Comparison of ENCODE assay signal across 1 cellular context in the genomic region with DNA sequence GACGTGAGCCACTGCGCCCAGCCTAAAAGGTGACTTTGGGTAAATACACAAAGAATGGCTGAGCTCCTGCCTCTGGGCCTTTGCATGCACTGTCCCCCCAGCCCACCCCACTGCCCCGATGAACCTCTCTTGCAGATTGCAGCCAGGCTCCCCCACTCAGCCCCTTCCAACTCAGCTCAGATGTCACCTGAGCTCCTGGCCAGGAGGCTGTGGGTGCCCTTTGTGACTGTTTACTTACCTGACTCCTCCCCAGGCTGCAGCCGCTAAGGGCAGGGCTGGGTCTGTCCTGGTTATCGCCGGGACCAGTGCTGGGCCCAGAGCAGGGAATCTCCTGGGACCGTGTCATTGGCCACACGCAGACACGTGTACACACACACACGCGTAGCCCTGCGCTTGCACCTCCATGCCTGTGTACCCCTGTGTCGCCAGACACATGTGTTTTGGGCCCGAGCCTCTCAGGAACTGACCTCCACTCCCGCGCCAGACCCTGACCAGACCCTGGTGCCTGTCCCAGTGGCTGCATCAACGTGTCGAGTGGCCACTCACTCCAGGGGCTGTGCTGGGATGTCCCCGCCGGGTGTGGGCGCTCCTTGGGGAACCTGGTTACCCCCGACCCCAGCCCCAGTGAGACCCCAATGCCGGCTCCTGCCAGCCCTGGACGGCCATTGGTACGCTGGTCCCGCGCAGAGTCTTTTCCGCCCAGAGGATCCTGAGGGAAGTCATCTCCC.
TF ChIP-seq lines count a peak whose summit lies in the region.

No MANE protein-coding gene starts in this region.

TF ChIP-seq in WTC11, 78 proteins besides CTCF, POLR2A, EP300 and RAD21 (continued from another document):
- TF ChIP-seq, protein P1, sequence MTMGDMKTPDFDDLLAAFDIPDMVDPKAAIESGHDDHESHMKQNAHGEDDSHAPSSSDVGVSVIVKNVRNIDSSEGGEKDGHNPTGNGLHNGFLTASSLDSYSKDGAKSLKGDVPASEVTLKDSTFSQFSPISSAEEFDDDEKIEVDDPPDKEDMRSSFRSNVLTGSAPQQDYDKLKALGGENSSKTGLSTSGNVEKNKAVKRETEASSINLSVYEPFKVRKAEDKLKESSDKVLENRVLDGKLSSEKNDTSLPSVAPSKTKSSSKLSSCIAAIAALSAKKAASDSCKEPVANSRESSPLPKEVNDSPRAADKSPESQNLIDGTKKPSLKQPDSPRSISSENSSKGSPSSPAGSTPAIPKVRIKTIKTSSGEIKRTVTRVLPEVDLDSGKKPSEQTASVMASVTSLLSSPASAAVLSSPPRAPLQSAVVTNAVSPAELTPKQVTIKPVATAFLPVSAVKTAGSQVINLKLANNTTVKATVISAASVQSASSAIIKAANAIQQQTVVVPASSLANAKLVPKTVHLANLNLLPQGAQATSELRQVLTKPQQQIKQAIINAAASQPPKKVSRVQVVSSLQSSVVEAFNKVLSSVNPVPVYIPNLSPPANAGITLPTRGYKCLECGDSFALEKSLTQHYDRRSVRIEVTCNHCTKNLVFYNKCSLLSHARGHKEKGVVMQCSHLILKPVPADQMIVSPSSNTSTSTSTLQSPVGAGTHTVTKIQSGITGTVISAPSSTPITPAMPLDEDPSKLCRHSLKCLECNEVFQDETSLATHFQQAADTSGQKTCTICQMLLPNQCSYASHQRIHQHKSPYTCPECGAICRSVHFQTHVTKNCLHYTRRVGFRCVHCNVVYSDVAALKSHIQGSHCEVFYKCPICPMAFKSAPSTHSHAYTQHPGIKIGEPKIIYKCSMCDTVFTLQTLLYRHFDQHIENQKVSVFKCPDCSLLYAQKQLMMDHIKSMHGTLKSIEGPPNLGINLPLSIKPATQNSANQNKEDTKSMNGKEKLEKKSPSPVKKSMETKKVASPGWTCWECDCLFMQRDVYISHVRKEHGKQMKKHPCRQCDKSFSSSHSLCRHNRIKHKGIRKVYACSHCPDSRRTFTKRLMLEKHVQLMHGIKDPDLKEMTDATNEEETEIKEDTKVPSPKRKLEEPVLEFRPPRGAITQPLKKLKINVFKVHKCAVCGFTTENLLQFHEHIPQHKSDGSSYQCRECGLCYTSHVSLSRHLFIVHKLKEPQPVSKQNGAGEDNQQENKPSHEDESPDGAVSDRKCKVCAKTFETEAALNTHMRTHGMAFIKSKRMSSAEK (CRISPR knock-in tag; IDR thresholded peaks at IDR 0.05; ENCODE audit: borderline replicate concordance) = no peak
- TF ChIP-seq, protein P2, sequence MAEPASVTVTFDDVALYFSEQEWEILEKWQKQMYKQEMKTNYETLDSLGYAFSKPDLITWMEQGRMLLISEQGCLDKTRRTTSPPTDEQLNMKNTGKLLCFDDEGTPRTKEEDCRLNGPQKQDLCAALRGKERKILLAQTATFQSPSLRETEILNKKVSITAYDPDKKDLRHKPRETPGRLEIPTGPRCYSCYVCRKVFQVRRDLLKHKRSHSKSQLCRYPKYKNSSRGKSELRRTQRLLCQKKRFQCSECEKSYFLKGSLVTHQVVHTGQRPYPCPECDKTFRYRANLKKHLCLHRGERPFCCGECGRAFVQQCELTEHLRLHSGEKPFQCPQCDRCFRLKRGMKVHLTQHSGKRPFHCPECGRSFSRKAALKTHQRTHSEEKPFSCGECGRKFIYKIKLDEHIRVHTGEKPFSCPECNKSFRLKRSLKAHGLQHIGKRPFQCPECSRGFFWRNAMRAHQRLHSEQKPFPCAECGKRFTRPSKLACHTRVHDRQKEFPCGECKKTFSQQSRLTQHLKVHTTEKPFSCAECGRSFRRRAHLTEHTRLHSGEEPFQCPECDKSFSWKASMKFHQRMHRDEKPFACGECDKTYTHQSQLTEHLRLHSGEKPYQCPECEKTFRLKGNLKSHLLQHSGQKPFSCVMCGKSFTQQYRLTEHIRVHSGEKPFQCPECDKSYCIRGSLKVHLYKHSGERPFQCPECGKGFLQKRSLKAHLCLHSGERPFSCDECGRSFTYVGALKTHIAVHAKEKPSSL (CRISPR knock-in tag; conservative IDR thresholded peaks at IDR 0.05) = no peak
- TF ChIP-seq FOXP1 (CRISPR knock-in tag; IDR thresholded peaks at IDR 0.05; ENCODE audit: borderline replicate concordance) (no peak), OVOL2 (CRISPR knock-in tag; IDR thresholded peaks at IDR 0.05; ENCODE audit: borderline replicate concordance) (no peak), FOXJ3 (CRISPR knock-in tag; IDR thresholded peaks at IDR 0.05; ENCODE audit: borderline replicate concordance) (no peak)
- TF ChIP-seq, protein P3, sequence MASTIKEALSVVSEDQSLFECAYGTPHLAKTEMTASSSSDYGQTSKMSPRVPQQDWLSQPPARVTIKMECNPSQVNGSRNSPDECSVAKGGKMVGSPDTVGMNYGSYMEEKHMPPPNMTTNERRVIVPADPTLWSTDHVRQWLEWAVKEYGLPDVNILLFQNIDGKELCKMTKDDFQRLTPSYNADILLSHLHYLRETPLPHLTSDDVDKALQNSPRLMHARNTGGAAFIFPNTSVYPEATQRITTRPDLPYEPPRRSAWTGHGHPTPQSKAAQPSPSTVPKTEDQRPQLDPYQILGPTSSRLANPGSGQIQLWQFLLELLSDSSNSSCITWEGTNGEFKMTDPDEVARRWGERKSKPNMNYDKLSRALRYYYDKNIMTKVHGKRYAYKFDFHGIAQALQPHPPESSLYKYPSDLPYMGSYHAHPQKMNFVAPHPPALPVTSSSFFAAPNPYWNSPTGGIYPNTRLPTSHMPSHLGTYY (CRISPR knock-in tag; IDR thresholded peaks at IDR 0.05) = no peak
- TF ChIP-seq, protein P4, sequence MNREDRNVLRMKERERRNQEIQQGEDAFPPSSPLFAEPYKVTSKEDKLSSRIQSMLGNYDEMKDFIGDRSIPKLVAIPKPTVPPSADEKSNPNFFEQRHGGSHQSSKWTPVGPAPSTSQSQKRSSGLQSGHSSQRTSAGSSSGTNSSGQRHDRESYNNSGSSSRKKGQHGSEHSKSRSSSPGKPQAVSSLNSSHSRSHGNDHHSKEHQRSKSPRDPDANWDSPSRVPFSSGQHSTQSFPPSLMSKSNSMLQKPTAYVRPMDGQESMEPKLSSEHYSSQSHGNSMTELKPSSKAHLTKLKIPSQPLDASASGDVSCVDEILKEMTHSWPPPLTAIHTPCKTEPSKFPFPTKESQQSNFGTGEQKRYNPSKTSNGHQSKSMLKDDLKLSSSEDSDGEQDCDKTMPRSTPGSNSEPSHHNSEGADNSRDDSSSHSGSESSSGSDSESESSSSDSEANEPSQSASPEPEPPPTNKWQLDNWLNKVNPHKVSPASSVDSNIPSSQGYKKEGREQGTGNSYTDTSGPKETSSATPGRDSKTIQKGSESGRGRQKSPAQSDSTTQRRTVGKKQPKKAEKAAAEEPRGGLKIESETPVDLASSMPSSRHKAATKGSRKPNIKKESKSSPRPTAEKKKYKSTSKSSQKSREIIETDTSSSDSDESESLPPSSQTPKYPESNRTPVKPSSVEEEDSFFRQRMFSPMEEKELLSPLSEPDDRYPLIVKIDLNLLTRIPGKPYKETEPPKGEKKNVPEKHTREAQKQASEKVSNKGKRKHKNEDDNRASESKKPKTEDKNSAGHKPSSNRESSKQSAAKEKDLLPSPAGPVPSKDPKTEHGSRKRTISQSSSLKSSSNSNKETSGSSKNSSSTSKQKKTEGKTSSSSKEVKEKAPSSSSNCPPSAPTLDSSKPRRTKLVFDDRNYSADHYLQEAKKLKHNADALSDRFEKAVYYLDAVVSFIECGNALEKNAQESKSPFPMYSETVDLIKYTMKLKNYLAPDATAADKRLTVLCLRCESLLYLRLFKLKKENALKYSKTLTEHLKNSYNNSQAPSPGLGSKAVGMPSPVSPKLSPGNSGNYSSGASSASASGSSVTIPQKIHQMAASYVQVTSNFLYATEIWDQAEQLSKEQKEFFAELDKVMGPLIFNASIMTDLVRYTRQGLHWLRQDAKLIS (CRISPR knock-in tag; IDR thresholded peaks at IDR 0.05; ENCODE audit: borderline replicate concordance) = no peak
